Comparison of ENCODE assay signal across 1 cellular context in genomic region chr2:73925853-73926492, GRCh38.
TF ChIP-seq lines count a peak whose summit lies in the region.

No MANE protein-coding gene starts in this region.

TF ChIP-seq in GM12878, 131 proteins besides CTCF, POLR2A, EP300 and RAD21:
- TF ChIP-seq DPF2 (IDR thresholded peaks at IDR 0.05), result no peak
- TF ChIP-seq SMAD1 (IDR thresholded peaks at IDR 0.05; ENCODE audit: low read depth, partially characterized antibody), result no peak
- TF ChIP-seq SIN3A (IDR thresholded peaks at IDR 0.05; ENCODE audit: low read depth, low read length), result no peak
- no peak for TF ChIP-seq ZZZ3 (IDR thresholded peaks at IDR 0.05; ENCODE audit: control insufficient read depth, insufficient read length, low read depth)
- TF ChIP-seq MXI1 (IDR thresholded peaks at IDR 0.05; ENCODE audit: low read depth, low read length), result no peak
- TF ChIP-seq BRCA1 (IDR thresholded peaks at IDR 0.05; ENCODE audit: low read depth, low read length), result no peak
- TF ChIP-seq MYB (IDR thresholded peaks at IDR 0.05; ENCODE audit: borderline replicate concordance, low read depth, low read length), result no peak
- no peak for TF ChIP-seq IKZF2 (IDR thresholded peaks at IDR 0.05)
- TF ChIP-seq ZBED1 (IDR thresholded peaks at IDR 0.05; ENCODE audit: borderline replicate concordance), result no peak
- no peak for TF ChIP-seq HDGF (IDR thresholded peaks at IDR 0.05)
- TF ChIP-seq ESRRA (IDR thresholded peaks at IDR 0.05; ENCODE audit: low read length), result no peak
- TF ChIP-seq JUND (IDR thresholded peaks at IDR 0.05; ENCODE audit: low read depth, low read length), result no peak
- no peak for TF ChIP-seq HCFC1 (IDR thresholded peaks at IDR 0.05; ENCODE audit: low read length)
- no peak for TF ChIP-seq RFX5 (IDR thresholded peaks at IDR 0.05; ENCODE audit: low read depth, low read length)
